In genomic region chr1:118947790-118948189, GRCh38 we compare ENCODE assay signal across 16 cellular contexts. TPM values are rescaled to one million over a fixed set of nuclear protein-coding genes. Genes with fewer than 3 reads are reported as not detected.
DNase-seq lines count a peak whose midpoint lies in the region; TF ChIP-seq lines count a peak whose summit lies in the region.
"Had no signal": no experiment of that assay in that cellular context is flagged by ENCODE, and none has a peak within 500 bp of the region (broad histone marks: within the 10 kb centered on the region; RNA-seq: fewer than 3 reads in every experiment).

No MANE protein-coding gene starts in this region.

- H3K36me3 ChIP-seq in skeletal muscle satellite cell (ENCODE audit: insufficient read depth, low read length), result no peaks in the 10 kb centered on the region
- H3K36me3 ChIP-seq: heart right ventricle had no signal

- TF ChIP-seq CTCF in fibroblast of the aortic adventitia (IDR thresholded peaks at IDR 0.05; ENCODE audit: insufficient read depth, low read length), result no peak

- peak overlapping the region; percentile 59 for H3K4me2 ChIP-seq in skeletal muscle satellite cell (ENCODE audit: low read length)

- DNase-seq in HCEC 1CT (peak; percentile 93), T1000 (lab: John Stamatoyannopoulos, UW) (peak; percentile 37), fibroblast of the aortic adventitia (ENCODE audit: low read depth) (peak; percentile 88), NCI-H1694 (lab: John Stamatoyannopoulos, UW) (no peak), NOMO-1 (lab: John Stamatoyannopoulos, UW; ENCODE audit: unreplicated experiment in 2 of 2) (no peak), amygdala (lab: John Stamatoyannopoulos, UW) (no peak)
- DNase-seq: activated naive CD4-positive, alpha-beta T cell treated with anti-CD3 and anti-CD28 coated beads, Interleukin-2, amount 10 ng/mL, durations not matched to agents 7 days and 5 days; CD4-positive, alpha-beta memory T cell; central memory CD4-positive, alpha-beta T cell; endodermal cell; heart right ventricle; naive B cell; NCI-H1105 treated with DMSO at 0.1 percent for 48 hours; NCI-H2227 treated with DMSO at 0.1 percent for 48 hours; T-helper 1 cell had no signal

- no peaks in the 10 kb centered on the region for H3K27me3 ChIP-seq in skeletal muscle satellite cell (ENCODE audit: control insufficient read depth, insufficient read depth, low read length)

- no peak overlapping the region for H3K9ac ChIP-seq in skeletal muscle satellite cell (ENCODE audit: low read depth, low read length)

- H3K4me3 ChIP-seq in fibroblast of the aortic adventitia (ENCODE audit: low read depth, low read length), result no peak overlapping the region
- H3K4me3 ChIP-seq in skeletal muscle satellite cell (ENCODE audit: low read length), result peak overlapping the region; percentile 45
- H3K4me3 ChIP-seq: heart right ventricle had no signal

- H3K4me1 ChIP-seq in skeletal muscle satellite cell (ENCODE audit: control insufficient read depth, insufficient read depth, low read length), result peaks cover 54% of the 10 kb centered on the region

- H3K9me3 ChIP-seq in skeletal muscle satellite cell (replicated peaks; ENCODE audit: low read length), result no peaks in the 10 kb centered on the region
- H3K9me3 ChIP-seq: heart right ventricle had no signal

RNA-seq across cellular contexts. Expression of gene TBX15, which starts 40.4 kb away (rescaled TPM):
- 0.33 and 0.63 TPM in 2 replicates for total RNA-seq in fibroblast of the aortic adventitia (ENCODE audit: low replicate concordance)
- 17.9 and 22.6 TPM in 2 replicates for total RNA-seq in skeletal muscle satellite cell (2012; rRNA removed)
- total RNA-seq: CD4-positive, alpha-beta memory T cell had no signal

Comparison
In these comparisons a context has a peak if more than half of its experiments do, and no peak if none do; other contexts are left out.
1. DNase-seq: peak in HCEC 1CT (single experiment), T1000 (single experiment) and fibroblast of the aortic adventitia (single experiment); none in NCI-H1694 (single experiment), NOMO-1 (0 of 2) and amygdala (0 of 56).